2 cellular contexts compared by ENCODE assay signal in the genomic region with DNA sequence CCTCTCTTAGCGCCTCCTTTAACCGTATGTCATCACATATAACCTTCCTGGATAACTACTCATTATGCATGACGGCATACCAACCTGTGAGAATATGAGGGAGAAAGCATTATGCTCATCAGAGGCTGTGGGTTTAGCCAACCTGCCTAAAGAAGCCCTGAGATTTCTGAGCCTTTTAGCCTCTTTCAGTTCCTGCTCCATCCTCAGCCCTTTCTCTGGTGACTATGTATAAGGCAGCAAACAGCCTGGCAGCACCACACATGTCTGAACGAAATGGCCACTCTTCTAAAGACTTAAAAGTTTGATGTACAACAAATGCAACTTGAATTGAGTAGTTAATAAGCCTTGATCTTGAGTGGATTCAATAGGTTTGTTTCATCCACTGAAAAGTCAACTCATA.
TF ChIP-seq lines count a peak whose summit lies in the region.

No MANE protein-coding gene starts in this region.

TF ChIP-seq in K562, 482 proteins besides CTCF, POLR2A, EP300 and RAD21:
- no peak for TF ChIP-seq KDM4B (IDR thresholded peaks at IDR 0.05; ENCODE audit: borderline replicate concordance in 2 of 2, low read depth in 1 of 2)
- TF ChIP-seq, protein P1, sequence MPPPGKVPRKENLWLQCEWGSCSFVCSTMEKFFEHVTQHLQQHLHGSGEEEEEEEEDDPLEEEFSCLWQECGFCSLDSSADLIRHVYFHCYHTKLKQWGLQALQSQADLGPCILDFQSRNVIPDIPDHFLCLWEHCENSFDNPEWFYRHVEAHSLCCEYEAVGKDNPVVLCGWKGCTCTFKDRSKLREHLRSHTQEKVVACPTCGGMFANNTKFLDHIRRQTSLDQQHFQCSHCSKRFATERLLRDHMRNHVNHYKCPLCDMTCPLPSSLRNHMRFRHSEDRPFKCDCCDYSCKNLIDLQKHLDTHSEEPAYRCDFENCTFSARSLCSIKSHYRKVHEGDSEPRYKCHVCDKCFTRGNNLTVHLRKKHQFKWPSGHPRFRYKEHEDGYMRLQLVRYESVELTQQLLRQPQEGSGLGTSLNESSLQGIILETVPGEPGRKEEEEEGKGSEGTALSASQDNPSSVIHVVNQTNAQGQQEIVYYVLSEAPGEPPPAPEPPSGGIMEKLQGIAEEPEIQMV (tag; conservative IDR thresholded peaks at IDR 0.05; ENCODE audit: low read depth), result no peak
- TF ChIP-seq SNRNP70 (optimal IDR thresholded peaks at IDR 0.05; ENCODE audit: low read depth, low read length), result no peak
- no peak for TF ChIP-seq ZFP36 (IDR thresholded peaks at IDR 0.05; ENCODE audit: low read depth, low read length, partially characterized antibody)
- TF ChIP-seq KAT7 (CRISPR knock-in tag; IDR thresholded peaks at IDR 0.05; ENCODE audit: borderline replicate concordance), result no peak
- TF ChIP-seq TSC22D4 (tag; IDR thresholded peaks at IDR 0.05), result no peak
- TF ChIP-seq ZNF232 (CRISPR knock-in tag; IDR thresholded peaks at IDR 0.05), result no peak
- TF ChIP-seq TAF1 (IDR thresholded peaks at IDR 0.05; ENCODE audit: control insufficient read depth, extremely low read depth, insufficient read depth, low read length, severe bottlenecking), result no peak
- TF ChIP-seq CHD4 (IDR thresholded peaks at IDR 0.05; ENCODE audit: insufficient read depth, insufficient replicate concordance, low read depth, low read length, poor library complexity, severe bottlenecking), result no peak
- TF ChIP-seq ATF1 (CRISPR knock-in tag; IDR thresholded peaks at IDR 0.05), result no peak
- TF ChIP-seq ATF1 (tag; IDR thresholded peaks at IDR 0.05), result no peak
- TF ChIP-seq ZNF431 (CRISPR knock-in tag; IDR thresholded peaks at IDR 0.05), result no peak
- TF ChIP-seq TCFL5 (CRISPR knock-in tag; conservative IDR thresholded peaks at IDR 0.05), result no peak

TF ChIP-seq in endothelial cell of umbilical vein, 7 proteins besides CTCF, POLR2A, EP300 and RAD21:
- TF ChIP-seq POLR2AphosphoS5 (IDR thresholded peaks at IDR 0.05; ENCODE audit: insufficient read depth, low read depth, low read length) (no peak), GATA2 (IDR thresholded peaks at IDR 0.05; ENCODE audit: insufficient read depth, insufficient read length, low read depth, low read length) (no peak), JUN (IDR thresholded peaks at IDR 0.05; ENCODE audit: borderline replicate concordance, insufficient read depth, insufficient read length, low read depth) (no peak), FOS (IDR thresholded peaks at IDR 0.05; ENCODE audit: borderline replicate concordance, insufficient read depth, low read length) (no peak), EZH2 (IDR thresholded peaks at IDR 0.05; ENCODE audit: borderline replicate concordance, low read depth, low read length, severe bottlenecking) (no peak), MYC (IDR thresholded peaks at IDR 0.05; ENCODE audit: low read depth, low read length) (no peak)
- TF ChIP-seq, protein P2, sequence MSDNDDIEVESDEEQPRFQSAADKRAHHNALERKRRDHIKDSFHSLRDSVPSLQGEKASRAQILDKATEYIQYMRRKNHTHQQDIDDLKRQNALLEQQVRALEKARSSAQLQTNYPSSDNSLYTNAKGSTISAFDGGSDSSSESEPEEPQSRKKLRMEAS (IDR thresholded peaks at IDR 0.05; ENCODE audit: insufficient read depth, insufficient read length), result no peak
TF ChIP-seq in endothelial cell of umbilical vein: peak in this region for 0.
